In the genomic region with DNA sequence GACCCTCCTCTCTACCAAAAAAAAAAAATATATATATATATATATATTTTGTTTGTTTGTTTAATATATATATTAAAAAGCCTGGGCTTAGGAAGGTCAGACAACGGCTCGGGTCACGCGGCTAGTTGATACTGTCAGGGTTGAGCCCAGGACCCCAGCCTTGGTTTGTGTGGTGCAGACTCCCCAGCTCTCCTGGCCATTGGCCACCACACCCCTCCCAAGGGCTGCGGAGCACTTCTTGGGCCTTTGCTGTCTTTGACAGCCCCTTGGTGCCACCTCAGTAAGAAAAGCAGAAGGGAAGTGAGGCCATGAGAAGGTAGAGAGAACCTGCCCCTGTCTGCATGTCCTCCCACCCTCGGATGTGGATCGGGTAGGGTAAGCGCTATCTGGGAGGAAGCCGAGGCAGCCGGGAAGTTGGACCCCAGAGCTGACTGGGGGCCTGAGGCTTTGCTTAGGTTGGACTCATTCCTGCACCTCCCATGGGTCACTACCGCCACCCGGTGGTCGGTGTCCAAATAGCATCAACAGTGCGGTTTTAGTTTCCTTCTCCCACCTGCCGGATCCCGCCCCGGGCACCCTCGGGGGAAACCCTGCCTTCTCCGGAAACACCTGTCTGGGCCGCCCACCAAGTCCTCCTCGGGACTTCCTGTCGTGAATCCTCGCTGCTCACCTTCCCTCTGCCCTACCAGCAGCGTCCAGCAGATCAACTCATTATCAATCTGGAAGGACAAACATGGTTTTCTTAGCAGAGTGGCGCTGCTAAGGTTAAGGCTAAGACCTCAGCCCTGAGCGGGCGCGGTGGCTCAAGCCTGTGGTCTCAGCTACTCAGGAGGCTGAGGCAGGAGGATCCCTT, we compare ENCODE assay signal across 1 cellular context.
TF ChIP-seq lines count a peak whose summit lies in the region.

No MANE protein-coding gene starts in this region.

TF ChIP-seq in HEK293T, 16 proteins besides CTCF, POLR2A, EP300 and RAD21:
- TF ChIP-seq CTBP1 (IDR thresholded peaks at IDR 0.05; ENCODE audit: borderline replicate concordance) (no peak), FOXM1 (IDR thresholded peaks at IDR 0.05; ENCODE audit: borderline replicate concordance) (no peak), FOXA1 (IDR thresholded peaks at IDR 0.05) (no peak), ELF4 (IDR thresholded peaks at IDR 0.05) (no peak), TARDBP (IDR thresholded peaks at IDR 0.05) (no peak), ZNF384 (IDR thresholded peaks at IDR 0.05) (no peak), LEF1 (IDR thresholded peaks at IDR 0.05; ENCODE audit: borderline replicate concordance) (no peak), FOXK2 (IDR thresholded peaks at IDR 0.05) (no peak), SP1 (IDR thresholded peaks at IDR 0.05) (no peak), NFRKB (IDR thresholded peaks at IDR 0.05) (no peak), L3MBTL2 (conservative IDR thresholded peaks at IDR 0.05) (peak; percentile 80), HDGF (IDR thresholded peaks at IDR 0.05; ENCODE audit: borderline replicate concordance) (no peak), BHLHE40 (IDR thresholded peaks at IDR 0.05; ENCODE audit: borderline replicate concordance) (no peak), ARNT (IDR thresholded peaks at IDR 0.05) (0 out of 2 replicates have a peak, but pooled peaks have one; percentile 19), SUZ12 (IDR thresholded peaks at IDR 0.05) (no peak)
- TF ChIP-seq, protein P1, sequence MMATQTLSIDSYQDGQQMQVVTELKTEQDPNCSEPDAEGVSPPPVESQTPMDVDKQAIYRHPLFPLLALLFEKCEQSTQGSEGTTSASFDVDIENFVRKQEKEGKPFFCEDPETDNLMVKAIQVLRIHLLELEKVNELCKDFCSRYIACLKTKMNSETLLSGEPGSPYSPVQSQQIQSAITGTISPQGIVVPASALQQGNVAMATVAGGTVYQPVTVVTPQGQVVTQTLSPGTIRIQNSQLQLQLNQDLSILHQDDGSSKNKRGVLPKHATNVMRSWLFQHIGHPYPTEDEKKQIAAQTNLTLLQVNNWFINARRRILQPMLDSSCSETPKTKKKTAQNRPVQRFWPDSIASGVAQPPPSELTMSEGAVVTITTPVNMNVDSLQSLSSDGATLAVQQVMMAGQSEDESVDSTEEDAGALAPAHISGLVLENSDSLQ (IDR thresholded peaks at IDR 0.05): no peak
